16 cellular contexts compared by ENCODE assay signal in genomic region chr3:17006143-17006839, GRCh38.
DNase-seq lines count a peak whose midpoint lies in the region; ATAC-seq and TF ChIP-seq lines count a peak whose summit lies in the region.
"Had no signal": no experiment of that assay in that cellular context is flagged by ENCODE, and none has a peak within 500 bp of the region (broad histone marks: within the 10 kb centered on the region; RNA-seq: fewer than 3 reads in every experiment).

No MANE protein-coding gene starts in this region.

- intact Hi-C loops in OCI-LY7 (cut with micrococcal nuclease; ENCODE audit: unreplicated experiment) = no loop called here

- H3K4me3 ChIP-seq in OCI-LY7 (ENCODE audit: low read depth, low read length, poor library complexity, severe bottlenecking) = no peak overlapping the region

- no TSS peak for BruUV-seq in OCI-LY7 (replicated peaks; lab: Mats Ljungman, UMichigan)

- peaks cover 5% of the 10 kb centered on the region; the same call in 1 of the 2 replicates for H3K9me3 ChIP-seq in OCI-LY7 (ENCODE audit: low read length)

- H3K4me1 ChIP-seq in OCI-LY7 (ENCODE audit: insufficient read depth, low read length, poor library complexity, severe bottlenecking) = no peaks in the 10 kb centered on the region

- H3K27ac ChIP-seq in OCI-LY7 (ENCODE audit: low read depth, low read length, poor library complexity, severe bottlenecking) = no peak overlapping the region
- H3K27ac ChIP-seq: RWPE1 had no signal

- no peak overlapping the region for H3K4me2 ChIP-seq in OCI-LY7 (ENCODE audit: low read length)

- no peak for TF ChIP-seq CTCF in OCI-LY7 (conservative IDR thresholded peaks at IDR 0.05; ENCODE audit: low read length)

- CTCF ChIA-PET in OCI-LY7 (lab: Charles Lee; ENCODE audit: unreplicated experiment) = no interaction called here

- no peaks in the 10 kb centered on the region for H3K9me2 ChIP-seq in OCI-LY7 (ENCODE audit: insufficient read depth, low read length)

- H2AFZ ChIP-seq in OCI-LY7 (ENCODE audit: low read length) = no peak overlapping the region

- POLR2A ChIA-PET in OCI-LY7 (lab: Charles Lee) = no interaction called here

- peak; percentile 49 for ATAC-seq in stimulated activated naive CD8-positive, alpha-beta T cell treated with anti-CD3 and anti-CD28 coated beads, Interleukin-15, Interleukin-2, amounts not matched to agents 100 U/mL and 50 U/mL, for 24 hours
- no peak for ATAC-seq in GM21723 (IDR thresholded peaks at IDR 0.05; ENCODE audit: unreplicated experiment)
- no peak for ATAC-seq in HG03439 (IDR thresholded peaks at IDR 0.05; ENCODE audit: unreplicated experiment)
- ATAC-seq: esophagus mucosa had no signal

- H3K9me3 Mint-ChIP-seq in activated naive CD8-positive, alpha-beta T cell (ENCODE audit: low read depth) = peaks cover 1% of the 10 kb centered on the region
- H3K9me3 Mint-ChIP-seq in activated naive CD8-positive, alpha-beta T cell treated with anti-CD3 and anti-CD28 coated beads for 36 hours = peaks cover 15% of the 10 kb centered on the region

- H3K27ac Mint-ChIP-seq in activated naive CD8-positive, alpha-beta T cell = peak overlapping the region; percentile 13
- no peak overlapping the region for H3K27ac Mint-ChIP-seq in activated naive CD8-positive, alpha-beta T cell treated with anti-CD3 and anti-CD28 coated beads for 36 hours
- H3K27ac Mint-ChIP-seq: activated CD4-positive, alpha-beta memory T cell treated with anti-CD3 and anti-CD28 coated beads for 36 hours had no signal

- no peaks in the 10 kb centered on the region for H3K27me3 Mint-ChIP-seq in activated naive CD8-positive, alpha-beta T cell
- no peaks in the 10 kb centered on the region for H3K27me3 Mint-ChIP-seq in activated naive CD8-positive, alpha-beta T cell treated with anti-CD3 and anti-CD28 coated beads for 36 hours
- H3K27me3 Mint-ChIP-seq: activated CD4-positive, alpha-beta memory T cell treated with anti-CD3 and anti-CD28 coated beads for 36 hours had no signal

- peaks cover 15% of the 10 kb centered on the region for H3K36me3 Mint-ChIP-seq in activated naive CD8-positive, alpha-beta T cell
- H3K36me3 Mint-ChIP-seq in activated naive CD8-positive, alpha-beta T cell treated with anti-CD3 and anti-CD28 coated beads for 36 hours = peaks cover 36% of the 10 kb centered on the region

- peaks cover 14% of the 10 kb centered on the region; the same call in 1 of the 2 replicates for H3K79me2 ChIP-seq in OCI-LY7 (ENCODE audit: insufficient read depth, low read depth, low read length)

- H3K4me3 Mint-ChIP-seq in activated naive CD8-positive, alpha-beta T cell = no peak overlapping the region
- no peak overlapping the region for H3K4me3 Mint-ChIP-seq in activated naive CD8-positive, alpha-beta T cell treated with anti-CD3 and anti-CD28 coated beads for 36 hours
- H3K4me3 Mint-ChIP-seq: activated CD4-positive, alpha-beta memory T cell treated with anti-CD3 and anti-CD28 coated beads for 36 hours had no signal

- DNase-seq in activated naive CD8-positive, alpha-beta T cell treated with anti-CD3 and anti-CD28 coated beads for 36 hours = no peak
- DNase-seq in OCI-LY7 (ENCODE audit: low spot score) (peak; percentile 16), fibroblast of gingiva (ENCODE audit: low read depth) (peak; percentile 4), superior temporal gyrus (ENCODE audit: extremely low spot score) (no peak)
- no peak for DNase-seq in stimulated activated naive CD8-positive, alpha-beta T cell treated with anti-CD3 and anti-CD28 coated beads, Interleukin-15, Interleukin-2, amounts not matched to agents 100 U/mL and 50 U/mL, for 24 hours
- DNase-seq: activated CD4-positive, alpha-beta memory T cell treated with anti-CD3 and anti-CD28 coated beads for 36 hours; activated naive CD4-positive, alpha-beta T cell treated with Interleukin-2 at 50 U/mL for 16 hours; DMS79; IMR-90; NCI-H1417 treated with DMSO at 0.1 percent for 48 hours; NCI-H524 had no signal

- H3K36me3 ChIP-seq in OCI-LY7 (ENCODE audit: insufficient read depth, low read length) = peaks cover 20% of the 10 kb centered on the region

- H4K20me1 ChIP-seq in OCI-LY7 (ENCODE audit: insufficient read depth, low read length) = no peaks in the 10 kb centered on the region

- H3K4me1 Mint-ChIP-seq in activated naive CD8-positive, alpha-beta T cell (ENCODE audit: low read depth) = peaks cover 72% of the 10 kb centered on the region
- H3K4me1 Mint-ChIP-seq in activated naive CD8-positive, alpha-beta T cell treated with anti-CD3 and anti-CD28 coated beads for 36 hours = peaks cover 60% of the 10 kb centered on the region

Comparison
In these comparisons a context has a peak if more than half of its experiments do, and no peak if none do; other contexts are left out.
1. DNase-seq: peak in OCI-LY7 (single experiment) and fibroblast of gingiva (single experiment); none in activated naive CD8-positive, alpha-beta T cell treated with anti-CD3 and anti-CD28 coated beads for 36 hours (single experiment), stimulated activated naive CD8-positive, alpha-beta T cell treated with anti-CD3 and anti-CD28 coated beads, Interleukin-15, Interleukin-2, amounts not matched to agents 100 U/mL and 50 U/mL, for 24 hours (single experiment) and superior temporal gyrus (single experiment).